Comparison of ENCODE assay signal across 8 cellular contexts in the genomic region with DNA sequence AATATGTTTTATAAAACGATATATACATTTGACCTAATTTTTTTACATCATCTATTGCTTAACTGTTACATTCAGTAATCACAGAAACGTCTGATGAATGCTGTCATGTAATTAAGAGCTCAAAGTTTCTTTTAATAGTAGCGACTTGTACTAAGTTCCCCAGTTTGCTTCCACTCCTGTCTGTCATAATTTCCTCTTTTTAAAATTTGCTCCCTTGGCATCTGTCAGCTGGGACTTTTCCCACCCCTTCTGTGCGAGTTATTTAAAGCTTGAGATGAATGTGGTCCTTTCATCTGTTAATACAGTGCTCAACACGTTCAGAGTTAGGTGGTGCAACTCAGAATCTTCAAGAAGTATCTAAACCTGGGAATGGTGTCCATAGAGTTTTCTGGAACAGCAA. TPM values are rescaled to one million over a fixed set of nuclear protein-coding genes. Genes with fewer than 3 reads are reported as not detected.
DNase-seq lines count a peak whose midpoint lies in the region; ATAC-seq and TF ChIP-seq lines count a peak whose summit lies in the region.

No MANE protein-coding gene starts in this region.

- H3K4me1 ChIP-seq in right cardiac atrium (ENCODE audit: control insufficient read depth, insufficient read depth, low read length): peaks cover 3% of the 10 kb centered on the region
- peaks cover 6 to 62% (median 35%) of the 10 kb centered on the region in 6 donors for H3K4me1 ChIP-seq in spleen

- no peak for ATAC-seq in right cardiac atrium
- no peak for ATAC-seq in GM19397 (IDR thresholded peaks at IDR 0.05; ENCODE audit: unreplicated experiment)

- no peak for DNase-seq in activated naive CD4-positive, alpha-beta T cell treated with anti-CD3 and anti-CD28 coated beads, Interleukin-2, amount 10 ng/mL, durations not matched to agents 7 days and 5 days
- no peak for DNase-seq in activated naive CD4-positive, alpha-beta T cell (lab: John Stamatoyannopoulos, UW)
- DNase-seq in right cardiac atrium (no peak), spleen (no peak), NCI-H774 (lab: John Stamatoyannopoulos, UW) (no peak)
- DNase-seq in activated effector memory CD4-positive, alpha-beta T cell treated with Interleukin-2 at 50 U/mL for 16 hours: no peak

- 5% methylated on average over 5 of the region's 5 CpGs for WGBS in right cardiac atrium
- 2 to 6% (median 2%) methylated on average over 5 of the region's 5 CpGs for WGBS in spleen, 5 donors

- peak overlapping the region; percentile 96 for H3K4me3 Mint-ChIP-seq in activated naive CD4-positive, alpha-beta T cell treated with anti-CD3 and anti-CD28 coated beads, Interleukin-2, amount 10 ng/mL, durations not matched to agents 7 days and 5 days

- peaks cover 4% of the 10 kb centered on the region for H3K9me3 Mint-ChIP-seq in activated naive CD4-positive, alpha-beta T cell treated with anti-CD3 and anti-CD28 coated beads, Interleukin-2, amount 10 ng/mL, durations not matched to agents 7 days and 5 days

- peaks cover 12% of the 10 kb centered on the region for H3K36me3 Mint-ChIP-seq in activated naive CD4-positive, alpha-beta T cell treated with anti-CD3 and anti-CD28 coated beads, Interleukin-2, amount 10 ng/mL, durations not matched to agents 7 days and 5 days

- H3K36me3 ChIP-seq in spleen: no peaks in the 10 kb centered on the region

- H3K27ac ChIP-seq in right cardiac atrium (ENCODE audit: low read length): no peak overlapping the region
- H3K27ac ChIP-seq in spleen: peak overlapping the region; percentile 79 to 97 (median 92)

- TF ChIP-seq CTCF in WI38 (IDR thresholded peaks at IDR 0.05; ENCODE audit: low read depth, low read length) (no peak), spleen (IDR thresholded peaks at IDR 0.05 in 8 of 11, conservative IDR thresholded peaks at IDR 0.05 in 3 of 11) (no peak)

- no peaks in the 10 kb centered on the region for H3K27me3 Mint-ChIP-seq in activated naive CD4-positive, alpha-beta T cell treated with anti-CD3 and anti-CD28 coated beads, Interleukin-2, amount 10 ng/mL, durations not matched to agents 7 days and 5 days

- peak overlapping the region; percentile 90 for H3K27ac Mint-ChIP-seq in activated naive CD4-positive, alpha-beta T cell treated with anti-CD3 and anti-CD28 coated beads, Interleukin-2, amount 10 ng/mL, durations not matched to agents 7 days and 5 days

- intact Hi-C loops in right cardiac atrium (cut with DNase I): no loop called here
- intact Hi-C loops in spleen (cut with DNase I; ENCODE audit: low total_unique reads): no loop called here

- H3K4me3 ChIP-seq in WI38 (ENCODE audit: low read depth, low read length) (peak overlapping the region; percentile 92), right cardiac atrium (ENCODE audit: low read length) (peak overlapping the region; percentile 93), spleen (peak overlapping the region; percentile 62 to 96 (median 93))

- peaks cover 45% of the 10 kb centered on the region for H3K4me1 Mint-ChIP-seq in activated naive CD4-positive, alpha-beta T cell treated with anti-CD3 and anti-CD28 coated beads, Interleukin-2, amount 10 ng/mL, durations not matched to agents 7 days and 5 days

- H3K9me3 ChIP-seq in right cardiac atrium (ENCODE audit: control insufficient read depth, low read length): no peaks in the 10 kb centered on the region
- H3K9me3 ChIP-seq in spleen: peaks cover 0 to 4% (median 0%) of the 10 kb centered on the region in 8 donors

- H3K27me3 ChIP-seq in right cardiac atrium (ENCODE audit: control insufficient read depth, insufficient read depth): no peaks in the 10 kb centered on the region
- H3K27me3 ChIP-seq in spleen (replicated peaks in 1 of 7): no peaks in the 10 kb centered on the region

- TF ChIP-seq POLR2A in spleen (IDR thresholded peaks at IDR 0.05): no peak

- CTCF ChIA-PET in activated naive CD4-positive, alpha-beta T cell treated with anti-CD3 and anti-CD28 coated beads, Interleukin-2, amount 10 ng/mL, durations not matched to agents 7 days and 5 days (lab: Charles Lee): interaction anchor here (1.1 kb wide), 1 partner anchor 200 kb away, joined by 3 read pairs; no protein-coding TSS in a partner anchor

RNA-seq across cellular contexts. Expression of a gene that starts 1.2 kb away (rescaled TPM):
- total RNA-seq in right cardiac atrium (10 to 100 TPM; 10.2 to 14.8 (median 13.2) TPM), spleen (10 to 100 TPM; 42.7 to 55.1 (median 51.6) TPM)
- polyA plus RNA-seq in right cardiac atrium (5.0 TPM), spleen (10 to 100 TPM; 13.5 to 19.8 (median 19.2) TPM)
